ENCODE assay signal across 10 cellular contexts in the genomic region with DNA sequence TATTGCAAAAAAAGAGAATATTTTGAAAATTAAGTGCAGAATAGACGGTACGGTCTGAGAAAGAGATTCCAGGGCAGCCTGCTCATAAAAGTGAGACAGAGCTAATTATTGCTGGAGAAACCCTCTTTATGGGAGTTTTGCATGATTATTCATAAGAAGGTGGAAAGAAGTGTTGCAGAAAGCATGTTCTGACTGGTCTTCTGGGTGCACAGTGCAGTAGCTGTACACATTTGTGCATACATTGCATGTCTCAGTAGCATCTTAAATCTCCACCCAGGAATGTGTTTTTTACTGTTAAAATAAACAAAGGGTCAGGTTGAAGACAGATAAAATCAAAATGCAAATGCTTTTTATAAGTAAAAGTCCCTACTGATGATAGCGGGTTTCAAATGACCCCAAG.
DNase-seq lines count a peak whose midpoint lies in the region; ATAC-seq and TF ChIP-seq lines count a peak whose summit lies in the region.
"Had no signal": no experiment of that assay in that cellular context is flagged by ENCODE, and none has a peak within 500 bp of the region (broad histone marks: within the 10 kb centered on the region; RNA-seq: fewer than 3 reads in every experiment).

No MANE protein-coding gene starts in this region.

- no peaks in the 10 kb centered on the region for H3K27me3 ChIP-seq in neural progenitor cell

- peak overlapping the region; percentile 29 for H3K27ac Mint-ChIP-seq in activated naive CD8-positive, alpha-beta T cell treated with anti-CD3 and anti-CD28 coated beads for 36 hours
- no peak overlapping the region for H3K27ac Mint-ChIP-seq in neural progenitor cell
- H3K27ac Mint-ChIP-seq: natural killer cell had no signal

- no peak overlapping the region for H3K9ac ChIP-seq in neural progenitor cell

- ATAC-seq in GM18502 (IDR thresholded peaks at IDR 0.05; ENCODE audit: poor library complexity, unreplicated experiment) = peak; percentile 94
- peak; percentile 62 for ATAC-seq in GM19351 (IDR thresholded peaks at IDR 0.05; ENCODE audit: unreplicated experiment)
- ATAC-seq in HG03175 (IDR thresholded peaks at IDR 0.05; ENCODE audit: unreplicated experiment) = peak; percentile 66
- ATAC-seq in HG03571 (IDR thresholded peaks at IDR 0.05; ENCODE audit: unreplicated experiment) = no peak
- ATAC-seq: gastrocnemius medialis had no signal

- no peak overlapping the region for H3K4me2 ChIP-seq in neural progenitor cell

- H3K4me3 ChIP-seq in neural progenitor cell = no peak overlapping the region

- H3K36me3 ChIP-seq in neural progenitor cell = no peaks in the 10 kb centered on the region
- H3K36me3 ChIP-seq: gastrocnemius medialis had no signal

- H3K79me2 ChIP-seq in neural progenitor cell (ENCODE audit: low read depth) = no peaks in the 10 kb centered on the region

- no peak for TF ChIP-seq CTCF in neural progenitor cell (IDR thresholded peaks at IDR 0.05)

- no peaks in the 10 kb centered on the region for H3K4me1 ChIP-seq in neural progenitor cell
- H3K4me1 ChIP-seq: gastrocnemius medialis had no signal

- no peak for DNase-seq in activated naive CD8-positive, alpha-beta T cell treated with anti-CD3 and anti-CD28 coated beads for 36 hours
- DNase-seq in NCI-H446 treated with DMSO at 0.1 percent for 48 hours (lab: John Stamatoyannopoulos, UW) (no peak), neural progenitor cell (ENCODE audit: low spot score) (no peak)
- no peak for DNase-seq in activated effector memory CD4-positive, alpha-beta T cell treated with anti-CD3 and anti-CD28 coated beads, Interleukin-2, amount 50 U/mL, for 16 hours
- DNase-seq: natural killer cell had no signal

- H4K20me1 ChIP-seq in neural progenitor cell (ENCODE audit: low read depth) = no peaks in the 10 kb centered on the region

- peaks cover 9% of the 10 kb centered on the region for H3K4me1 Mint-ChIP-seq in activated naive CD8-positive, alpha-beta T cell treated with anti-CD3 and anti-CD28 coated beads for 36 hours
- no peaks in the 10 kb centered on the region for H3K4me1 Mint-ChIP-seq in neural progenitor cell

- no peak overlapping the region for H3K4me3 Mint-ChIP-seq in activated naive CD8-positive, alpha-beta T cell treated with anti-CD3 and anti-CD28 coated beads for 36 hours
- H3K4me3 Mint-ChIP-seq in neural progenitor cell = no peak overlapping the region
- H3K4me3 Mint-ChIP-seq: natural killer cell had no signal

- H3K27me3 Mint-ChIP-seq in activated naive CD8-positive, alpha-beta T cell treated with anti-CD3 and anti-CD28 coated beads for 36 hours = peaks cover 26% of the 10 kb centered on the region
- no peaks in the 10 kb centered on the region for H3K27me3 Mint-ChIP-seq in neural progenitor cell (ENCODE audit: insufficient read depth, low read depth)

- no peaks in the 10 kb centered on the region for H3K9me3 ChIP-seq in neural progenitor cell (ENCODE audit: low read depth)
- H3K9me3 ChIP-seq: gastrocnemius medialis had no signal

- H3K36me3 Mint-ChIP-seq in activated naive CD8-positive, alpha-beta T cell treated with anti-CD3 and anti-CD28 coated beads for 36 hours = no peaks in the 10 kb centered on the region
- H3K36me3 Mint-ChIP-seq in neural progenitor cell = no peaks in the 10 kb centered on the region
- H3K36me3 Mint-ChIP-seq: natural killer cell had no signal

- H3K27ac ChIP-seq in neural progenitor cell = no peak overlapping the region

- no peaks in the 10 kb centered on the region for H3K9me3 Mint-ChIP-seq in activated naive CD8-positive, alpha-beta T cell treated with anti-CD3 and anti-CD28 coated beads for 36 hours
- peaks cover 5% of the 10 kb centered on the region for H3K9me3 Mint-ChIP-seq in neural progenitor cell
- H3K9me3 Mint-ChIP-seq: natural killer cell had no signal

- H3F3A ChIP-seq in neural progenitor cell (ENCODE audit: low read depth) = no peaks in the 10 kb centered on the region

- H2AFZ ChIP-seq in neural progenitor cell (replicated peaks) = no peak overlapping the region
